ENCODE assay signal across 11 cellular contexts in the genomic region with DNA sequence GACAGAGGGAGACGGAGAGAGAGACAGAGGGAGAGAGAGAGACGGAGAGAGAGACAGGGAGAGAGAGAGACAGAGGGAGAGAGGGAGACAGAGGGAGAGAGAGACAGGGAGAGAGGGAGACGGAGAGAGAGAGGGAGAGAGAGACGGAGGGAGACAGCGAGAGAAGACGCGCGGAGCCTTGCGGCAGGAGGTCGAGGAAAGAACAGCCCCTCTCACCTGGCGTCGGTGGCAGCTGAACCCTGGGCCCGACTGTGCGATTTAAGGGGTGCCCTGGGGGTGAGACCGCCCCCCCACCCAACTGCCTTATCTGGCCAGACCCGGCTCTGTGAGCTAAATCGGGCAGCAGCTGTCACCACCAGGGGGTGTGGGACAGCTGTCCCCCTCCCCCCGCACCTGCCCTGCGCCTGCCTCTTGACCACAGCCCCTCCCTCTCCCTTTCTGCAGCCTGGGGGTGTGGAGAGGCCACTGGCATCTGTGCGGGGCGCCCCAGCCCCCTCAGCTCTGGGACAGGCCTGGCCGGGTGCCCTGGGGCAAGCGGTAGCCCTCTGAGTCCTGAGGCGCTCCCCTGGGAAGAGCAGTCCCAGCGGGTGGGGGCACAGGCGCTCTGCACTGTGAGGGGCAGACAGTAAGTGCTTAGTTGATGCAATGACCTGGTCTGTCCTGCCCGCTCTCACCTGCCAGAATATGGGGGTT. TPM values are rescaled to one million over a fixed set of nuclear protein-coding genes. Genes with fewer than 3 reads are reported as not detected.
DNase-seq lines count a peak whose midpoint lies in the region; ATAC-seq and TF ChIP-seq lines count a peak whose summit lies in the region.
"Had no signal": no experiment of that assay in that cellular context is flagged by ENCODE, and none has a peak within 500 bp of the region (broad histone marks: within the 10 kb centered on the region; RNA-seq: fewer than 3 reads in every experiment).

No MANE protein-coding gene starts in this region.

- TF ChIP-seq CTCF in lower leg skin (IDR thresholded peaks at IDR 0.05): no peak

- peak; percentile 40 for ATAC-seq in activated naive CD8-positive, alpha-beta T cell treated with anti-CD3 and anti-CD28 coated beads, Interleukin-2, amount 10 ng/mL, durations not matched to agents 7 days and 5 days (ENCODE audit: low read depth)
- peak; percentile 48 for ATAC-seq in aorta (ENCODE audit: low FRiP score)
- ATAC-seq in HG03571 (IDR thresholded peaks at IDR 0.05; ENCODE audit: unreplicated experiment): no peak

- POLR2A ChIA-PET in activated naive CD8-positive, alpha-beta T cell treated with anti-CD3 and anti-CD28 coated beads, Interleukin-2, amount 10 ng/mL, durations not matched to agents 7 days and 5 days (lab: Charles Lee): interaction anchor here (1.4 kb wide), 1 partner anchor 11 kb away, joined by 3 read pairs; the partner anchor contains the start of gene JOSD2

- WGBS in aorta, 2 donors: 34 to 46% methylated on average over 25 to 27 of the region's 27 CpGs
- 34 to 52% methylated on average over 23 to 27 of the region's 27 CpGs for whole genome bisulfite sequencing in lower leg skin, 2 donors

- intact Hi-C loops in aorta (cut with DNase I): no loop called here
- intact Hi-C loops in lower leg skin (cut with DNase I; ENCODE audit: low total_unique reads): no loop called here

- no peak overlapping the region for H3K27ac Mint-ChIP-seq in activated naive CD8-positive, alpha-beta T cell treated with anti-CD3 and anti-CD28 coated beads, Interleukin-2, amount 10 ng/mL, durations not matched to agents 7 days and 5 days
- H3K27ac Mint-ChIP-seq in activated naive CD8-positive, alpha-beta T cell treated with anti-CD3 and anti-CD28 coated beads for 36 hours: no peak overlapping the region

- H3K9me3 Mint-ChIP-seq in activated naive CD8-positive, alpha-beta T cell treated with anti-CD3 and anti-CD28 coated beads, Interleukin-2, amount 10 ng/mL, durations not matched to agents 7 days and 5 days: no peaks in the 10 kb centered on the region
- H3K9me3 Mint-ChIP-seq in activated naive CD8-positive, alpha-beta T cell treated with anti-CD3 and anti-CD28 coated beads for 36 hours: no peaks in the 10 kb centered on the region

- H3K9me3 ChIP-seq in adipocyte (ENCODE audit: control insufficient read depth, low read length) (no peaks in the 10 kb centered on the region), aorta (ENCODE audit: control insufficient read depth, low read length) (no peaks in the 10 kb centered on the region)

- no peak overlapping the region for H3K4me3 Mint-ChIP-seq in activated naive CD8-positive, alpha-beta T cell treated with anti-CD3 and anti-CD28 coated beads, Interleukin-2, amount 10 ng/mL, durations not matched to agents 7 days and 5 days
- H3K4me3 Mint-ChIP-seq in activated naive CD8-positive, alpha-beta T cell treated with anti-CD3 and anti-CD28 coated beads for 36 hours: no peak overlapping the region

- no peak for TF ChIP-seq POLR2A in lower leg skin (IDR thresholded peaks at IDR 0.05)

- H3K36me3 ChIP-seq in adipocyte (ENCODE audit: control insufficient read depth, insufficient read depth, low read length, severe bottlenecking) (no peaks in the 10 kb centered on the region), aorta (ENCODE audit: control insufficient read depth in 1 of 2, insufficient read depth in 2 of 2, low read length in 1 of 2) (no peaks in the 10 kb centered on the region)

- no peak for DNase-seq in activated naive CD8-positive, alpha-beta T cell treated with anti-CD3 and anti-CD28 coated beads, Interleukin-2, amount 10 ng/mL, durations not matched to agents 7 days and 5 days
- no peak for DNase-seq in activated naive CD8-positive, alpha-beta T cell treated with anti-CD3 and anti-CD28 coated beads for 36 hours
- DNase-seq in adipocyte (ENCODE audit: low read depth) (peak; percentile 19), left kidney (ENCODE audit: low read depth, low spot score) (peak; percentile 48), aorta (peak; percentile 51 to 67), lower leg skin (ENCODE audit: low spot score in 2 of 2) (no peak), superior temporal gyrus (ENCODE audit: extremely low spot score) (no peak)
- DNase-seq: GF-D8 had no signal

- H3K27me3 Mint-ChIP-seq in activated naive CD8-positive, alpha-beta T cell treated with anti-CD3 and anti-CD28 coated beads, Interleukin-2, amount 10 ng/mL, durations not matched to agents 7 days and 5 days: no peaks in the 10 kb centered on the region
- no peaks in the 10 kb centered on the region for H3K27me3 Mint-ChIP-seq in activated naive CD8-positive, alpha-beta T cell treated with anti-CD3 and anti-CD28 coated beads for 36 hours

- no peak overlapping the region for H3K27ac ChIP-seq in aorta (ENCODE audit: low read depth in 1 of 2, low read length in 2 of 2)

- H3K4me1 Mint-ChIP-seq in activated naive CD8-positive, alpha-beta T cell treated with anti-CD3 and anti-CD28 coated beads, Interleukin-2, amount 10 ng/mL, durations not matched to agents 7 days and 5 days: no peaks in the 10 kb centered on the region
- no peaks in the 10 kb centered on the region for H3K4me1 Mint-ChIP-seq in activated naive CD8-positive, alpha-beta T cell treated with anti-CD3 and anti-CD28 coated beads for 36 hours

- H3K9ac ChIP-seq in adipocyte (ENCODE audit: low read length): no peak overlapping the region

- no peaks in the 10 kb centered on the region for H3K36me3 Mint-ChIP-seq in activated naive CD8-positive, alpha-beta T cell treated with anti-CD3 and anti-CD28 coated beads, Interleukin-2, amount 10 ng/mL, durations not matched to agents 7 days and 5 days
- H3K36me3 Mint-ChIP-seq in activated naive CD8-positive, alpha-beta T cell treated with anti-CD3 and anti-CD28 coated beads for 36 hours: no peaks in the 10 kb centered on the region

- H3K4me3 ChIP-seq in adipocyte (ENCODE audit: low read length): no peak overlapping the region
- no peak overlapping the region for H3K4me3 ChIP-seq in aorta (ENCODE audit: low read length in 2 of 2)
- no peak overlapping the region for H3K4me3 ChIP-seq in lower leg skin (ENCODE audit: low read depth, poor library complexity, severe bottlenecking)

- no peaks in the 10 kb centered on the region for H3K4me1 ChIP-seq in adipocyte (ENCODE audit: control insufficient read depth, insufficient read depth, low read length)
- H3K4me1 ChIP-seq in aorta (ENCODE audit: control insufficient read depth in 1 of 2, insufficient read depth in 2 of 2, low read length in 2 of 2): no peaks in the 10 kb centered on the region

- H3K27me3 ChIP-seq in adipocyte (replicated peaks; ENCODE audit: control insufficient read depth, insufficient read depth, low read length): peaks cover 27% of the 10 kb centered on the region
- H3K27me3 ChIP-seq in aorta (ENCODE audit: control insufficient read depth in 1 of 2, insufficient read depth in 2 of 2, low read length in 1 of 2): no peaks in the 10 kb centered on the region

RNA-seq across cellular contexts. Expression of gene JOSD2, which starts 10.8 kb away (rescaled TPM):
- total RNA-seq in activated naive CD8-positive, alpha-beta T cell treated with anti-CD3 and anti-CD28 coated beads, Interleukin-2, amount 10 ng/mL, durations not matched to agents 7 days and 5 days: 10 to 100 TPM; 31.5 to 37.3 TPM
- 10 to 100 TPM; 26.2 to 27.0 TPM for total RNA-seq in activated naive CD8-positive, alpha-beta T cell treated with anti-CD3 and anti-CD28 coated beads for 36 hours
- total RNA-seq in aorta: 10 to 100 TPM; 26.6 to 34.2 TPM
- polyA plus RNA-seq in aorta: 10 to 100 TPM; 40.2 to 76.1 TPM
- total RNA-seq in lower leg skin: 10 to 100 TPM in 3 of 4 donors, 1 to 10 TPM in 1; 8.5 to 25.0 (median 21.2) TPM

RNA-seq across cellular contexts. Expression of gene ASPDH, which starts 13.5 kb away (rescaled TPM):
- total RNA-seq in activated naive CD8-positive, alpha-beta T cell treated with anti-CD3 and anti-CD28 coated beads, Interleukin-2, amount 10 ng/mL, durations not matched to agents 7 days and 5 days: not detected
- total RNA-seq in activated naive CD8-positive, alpha-beta T cell treated with anti-CD3 and anti-CD28 coated beads for 36 hours: not detected
- total RNA-seq in aorta (not detected), lower leg skin (not detected)
- 1 to 10 TPM in 1 of 2 donors, not detected in 1; 1.9 TPM for polyA plus RNA-seq in aorta
- total RNA-seq: dermis microvascular lymphatic vessel endothelial cell, pulmonary artery endothelial cell had no signal

RNA-seq across cellular contexts. Expression of gene GARIN5A, which starts 23.6 kb away (rescaled TPM):
- total RNA-seq in activated naive CD8-positive, alpha-beta T cell treated with anti-CD3 and anti-CD28 coated beads, Interleukin-2, amount 10 ng/mL, durations not matched to agents 7 days and 5 days: under 1 TPM; 0.50 to 0.57 TPM
- total RNA-seq in activated naive CD8-positive, alpha-beta T cell treated with anti-CD3 and anti-CD28 coated beads for 36 hours: under 1 TPM; 0.52 to 0.90 TPM
- total RNA-seq in aorta (not detected), lower leg skin (1 to 10 TPM; 1.7 to 5.9 (median 3.3) TPM)
- polyA plus RNA-seq in aorta: not detected
- total RNA-seq: pulmonary artery endothelial cell had no signal

RNA-seq across cellular contexts. Expression of gene EMC10, which starts 23.9 kb away (rescaled TPM):
- total RNA-seq in activated naive CD8-positive, alpha-beta T cell treated with anti-CD3 and anti-CD28 coated beads, Interleukin-2, amount 10 ng/mL, durations not matched to agents 7 days and 5 days: 10 to 100 TPM; 56.0 to 60.7 TPM
- 10 to 100 TPM; 49.7 to 50.1 TPM for total RNA-seq in activated naive CD8-positive, alpha-beta T cell treated with anti-CD3 and anti-CD28 coated beads for 36 hours
- 10 to 100 TPM; 79.6 to 86.5 TPM for total RNA-seq in aorta
- polyA plus RNA-seq in aorta: 100 to 1,000 TPM in 1 of 2 donors, 10 to 100 TPM in 1; 65.2 to 111 TPM
- 10 to 100 TPM; 35.1 to 93.5 (median 67.5) TPM for total RNA-seq in lower leg skin

Comparison
In these comparisons a context has a peak if more than half of its experiments do, and no peak if none do; other contexts are left out.
1. DNase-seq: peak in adipocyte (single experiment), left kidney (single experiment) and aorta (2 of 2); none in activated naive CD8-positive, alpha-beta T cell treated with anti-CD3 and anti-CD28 coated beads, Interleukin-2, amount 10 ng/mL, durations not matched to agents 7 days and 5 days (single experiment), activated naive CD8-positive, alpha-beta T cell treated with anti-CD3 and anti-CD28 coated beads for 36 hours (single experiment), lower leg skin (0 of 2) and superior temporal gyrus (single experiment).